28 cellular contexts compared by ENCODE assay signal in genomic region chr18:63240541-63241316, GRCh38.
DNase-seq lines count a peak whose midpoint lies in the region; ATAC-seq, FAIRE-seq and TF ChIP-seq lines count a peak whose summit lies in the region.
"Had no signal": no experiment of that assay in that cellular context is flagged by ENCODE, and none has a peak within 500 bp of the region (broad histone marks: within the 10 kb centered on the region; RNA-seq: fewer than 3 reads in every experiment).

No MANE protein-coding gene starts in this region.

- H3K9me3 ChIP-seq in GM12878 (replicated peaks; ENCODE audit: control insufficient read depth, insufficient read depth, low read length) (peaks cover 16% of the 10 kb centered on the region; the same call in 2 of the 3 replicates), tibial nerve (no peaks in the 10 kb centered on the region), kidney (ENCODE audit: control insufficient read depth in 1 of 2, low read length in 2 of 2) (no peaks in the 10 kb centered on the region)
- H3K9me3 ChIP-seq: body of pancreas, SK-N-SH, thoracic aorta had no signal

- peaks cover 16% of the 10 kb centered on the region for H3K79me2 ChIP-seq in GM12878 (ENCODE audit: control insufficient read depth, insufficient read depth, low read length)

- peaks cover 4 to 5% of the 10 kb centered on the region in 2 donors for H3K9me3 Mint-ChIP-seq in activated T-cell treated with anti-CD3 and anti-CD28 coated beads, Interleukin-2, amount 50 U/mL, for 72 hours
- H3K9me3 Mint-ChIP-seq in activated T-cell treated with anti-CD3 and anti-CD28 coated beads, Interleukin-2, amount 50 U/mL, for 24 hours, result peaks cover 18% of the 10 kb centered on the region
- no peaks in the 10 kb centered on the region for H3K9me3 Mint-ChIP-seq in mesothelial cell of epicardium
- H3K9me3 Mint-ChIP-seq: activated T-cell treated with anti-CD3 and anti-CD28 coated beads, Interleukin-2, amount 50 U/mL, for 4 hours; GM23338; HFFc6 had no signal

- H3K36me3 ChIP-seq in GM12878 (ENCODE audit: control insufficient read depth in 2 of 2, insufficient read depth in 2 of 2, low read length in 1 of 2) (peaks cover 3 to 25% of the 10 kb centered on the region in 2 experiments), tibial nerve (no peaks in the 10 kb centered on the region), kidney (ENCODE audit: control insufficient read depth in 1 of 2, insufficient read depth in 2 of 2, low read length in 2 of 2) (no peaks in the 10 kb centered on the region)
- H3K36me3 ChIP-seq: thoracic aorta had no signal

- DNase-seq in activated T-cell treated with anti-CD3 and anti-CD28 coated beads, Interleukin-2, amount 50 U/mL, for 72 hours, result no peak
- no peak for DNase-seq in activated T-cell treated with anti-CD3 and anti-CD28 coated beads, Interleukin-2, amount 50 U/mL, for 24 hours
- no peak for DNase-seq in GM12878 (ENCODE audit: low read depth, low spot score)
- DNase-seq in mesothelial cell of epicardium (ENCODE audit: low spot score in 2 of 2, unreplicated experiment in 2 of 2), result no peak
- DNase-seq in tibial nerve (ENCODE audit: low spot score in 2 of 2), result no peak
- DNase-seq in kidney, result no peak
- no peak for DNase-seq in HUDEP-2 (lab: John Stamatoyannopoulos, UW; ENCODE audit: unreplicated experiment in 76 of 76)
- no peak for DNase-seq in stimulated activated naive CD4-positive, alpha-beta T cell (lab: John Stamatoyannopoulos, UW)
- DNase-seq: activated CD4-positive, alpha-beta T cell treated with anti-CD3 and anti-CD28 coated beads for 48 hours; activated naive CD4-positive, alpha-beta T cell treated with anti-CD3 and anti-CD28 coated beads, Interleukin-2, amount 50 U/mL, for 16 hours; activated T-cell treated with anti-CD3 and anti-CD28 coated beads, Interleukin-2, amount 50 U/mL, for 4 hours; body of pancreas; CD8-positive, alpha-beta memory T cell; DMS53; HFFc6; NCI-H2081; NCI-H226; OCI-M1; SK-N-SH; stimulated activated CD4-positive, alpha-beta T cell treated with anti-CD3 and anti-CD28 coated beads, Interleukin-2, amount 100 ng/mL, for 24 hours had no signal

- RAD21 ChIA-PET in GM12878 (lab: Charles Lee; ENCODE audit: unreplicated experiment), result interaction anchor here (1.0 kb wide), 1 partner anchor 77 kb away, joined by 3 read pairs; no protein-coding TSS in a partner anchor

- TF ChIP-seq CTCF in GM12878 (IDR thresholded peaks at IDR 0.05 in 2 of 3, conservative IDR thresholded peaks at IDR 0.05 in 1 of 3; ENCODE audit: control insufficient read depth in 2 of 3, extremely low read depth in 1 of 3, insufficient read depth in 1 of 3, low read depth in 3 of 3, low read length in 3 of 3) (no peak), mesothelial cell of epicardium (IDR thresholded peaks at IDR 0.05; ENCODE audit: unreplicated experiment) (no peak), tibial nerve (IDR thresholded peaks at IDR 0.05) (no peak), kidney (IDR thresholded peaks at IDR 0.05; ENCODE audit: borderline replicate concordance, extremely low read depth, insufficient read depth) (no peak)

- H3K4me1 Mint-ChIP-seq in activated T-cell treated with anti-CD3 and anti-CD28 coated beads, Interleukin-2, amount 50 U/mL, for 72 hours (ENCODE audit: low read depth), result peaks cover 56% of the 10 kb centered on the region
- H3K4me1 Mint-ChIP-seq in activated T-cell treated with anti-CD3 and anti-CD28 coated beads, Interleukin-2, amount 50 U/mL, for 24 hours (ENCODE audit: low read depth), result peaks cover 73% of the 10 kb centered on the region
- peaks cover 31% of the 10 kb centered on the region for H3K4me1 Mint-ChIP-seq in mesothelial cell of epicardium

- TF ChIP-seq EP300 in GM12878 (IDR thresholded peaks at IDR 0.05; ENCODE audit: borderline replicate concordance in 1 of 2, control insufficient read depth in 1 of 2, low read depth in 2 of 2, low read length in 2 of 2) (no peak), tibial nerve (IDR thresholded peaks at IDR 0.05) (peak in 1 of 2 donors; percentile 24)

- CTCF ChIA-PET in GM12878 (lab: Yijun Ruan, JAX), result interaction anchor here (0.5 kb wide), 1 partner anchor 82 kb away, joined by 3 read pairs; no protein-coding TSS in a partner anchor

- H3K9ac ChIP-seq in GM12878 (ENCODE audit: control insufficient read depth, insufficient read depth, low read length), result no peak overlapping the region
- H3K9ac ChIP-seq in kidney (ENCODE audit: low read length in 2 of 2), result no peak overlapping the region
- H3K9ac ChIP-seq: SK-N-SH had no signal

- no peaks in the 10 kb centered on the region for H3K27me3 ChIP-seq in GM12878 (replicated peaks in 1 of 2; ENCODE audit: control insufficient read depth in 2 of 2, insufficient read depth in 2 of 2, low read length in 1 of 2)
- no peaks in the 10 kb centered on the region for H3K27me3 ChIP-seq in tibial nerve
- H3K27me3 ChIP-seq: body of pancreas had no signal

- no TSS peak for BruUV-seq in GM12878 (replicated peaks; lab: Mats Ljungman, UMichigan)

- POLR2A ChIA-PET in GM12878 (lab: Charles Lee), result interaction anchor here (0.6 kb wide), 1 partner anchor 27 kb away, joined by 3 read pairs; no protein-coding TSS in a partner anchor

- H2AFZ ChIP-seq in GM12878 (ENCODE audit: control insufficient read depth, low read depth, low read length), result no peak overlapping the region
- H2AFZ ChIP-seq: GM23338 had no signal

- intact Hi-C loops in GM12878 (cut with micrococcal nuclease; ENCODE audit: unreplicated experiment), result no loop called here
- intact Hi-C loops in kidney (cut with DNase I), result no loop called here

- H3K4me1 ChIP-seq in GM12878 (ENCODE audit: control insufficient read depth, insufficient read depth, low read length) (no peaks in the 10 kb centered on the region), tibial nerve (peaks cover 0 to 83% (median 43%) of the 10 kb centered on the region in 4 donors), kidney (ENCODE audit: control insufficient read depth in 1 of 2, insufficient read depth in 1 of 2, low read depth in 1 of 2, low read length in 2 of 2) (peaks cover 22 to 46% of the 10 kb centered on the region in 2 donors)

- H3K4me2 ChIP-seq in GM12878 (ENCODE audit: control insufficient read depth, insufficient read depth), result no peak overlapping the region
- H3K4me2 ChIP-seq: GM23338, SK-N-SH had no signal

- H3K4me3 ChIP-seq in GM12878 (no peak overlapping the region), tibial nerve (no peak overlapping the region), kidney (ENCODE audit: low read length in 2 of 2) (peak overlapping the region in 1 of 2 donors; percentile 2)
- H3K4me3 ChIP-seq: body of pancreas, GM23338, lung, thoracic aorta had no signal

- FAIRE-seq in GM12878 (lab: Jason Lieb, UNC) (no peak), kidney (lab: Jason Lieb, UNC) (no peak)
- FAIRE-seq: G401.6, small intestine had no signal

- H3K27ac Mint-ChIP-seq in activated T-cell treated with anti-CD3 and anti-CD28 coated beads, Interleukin-2, amount 50 U/mL, for 72 hours, result peak overlapping the region; percentile 76
- no peak overlapping the region for H3K27ac Mint-ChIP-seq in activated T-cell treated with anti-CD3 and anti-CD28 coated beads, Interleukin-2, amount 50 U/mL, for 24 hours
- peak overlapping the region; percentile 73 for H3K27ac Mint-ChIP-seq in mesothelial cell of epicardium
- H3K27ac Mint-ChIP-seq: GM23338; HFFc6; T-helper 2 cell treated with Interferon-gamma antibody and Interleukin-4, amounts not matched to agents 5 μg/mL and 100 μg/mL, for 36 hours had no signal

- ATAC-seq in activated T-cell treated with anti-CD3 and anti-CD28 coated beads, Interleukin-2, amount 50 U/mL, for 72 hours (replicated peaks in 1 of 2), result no peak
- ATAC-seq in GM12878, result no peak
- ATAC-seq: activated T-cell treated with anti-CD3 and anti-CD28 coated beads, Interleukin-2, amount 50 U/mL, for 4 hours; body of pancreas; GM23338 had no signal

- SMC1A ChIA-PET in GM12878 (lab: Charles Lee; ENCODE audit: uncharacterized antibody, unreplicated experiment), result interaction anchor here (1.1 to 2.7 kb wide), 3 partner anchors 13 to 29 kb away, joined by 3 to 9 read pairs (median 5); no protein-coding TSS in a partner anchor

- no peak for TF ChIP-seq RAD21 in GM12878 (IDR thresholded peaks at IDR 0.05; ENCODE audit: insufficient read depth, low read depth, low read length)

- no peak for TF ChIP-seq POLR2A in GM12878 (IDR thresholded peaks at IDR 0.05; ENCODE audit: low read depth, low read length)
- TF ChIP-seq POLR2A in tibial nerve (IDR thresholded peaks at IDR 0.05), result no peak

- no peaks in the 10 kb centered on the region for H3K27me3 Mint-ChIP-seq in activated T-cell treated with anti-CD3 and anti-CD28 coated beads, Interleukin-2, amount 50 U/mL, for 72 hours (ENCODE audit: low read depth)
- H3K27me3 Mint-ChIP-seq in activated T-cell treated with anti-CD3 and anti-CD28 coated beads, Interleukin-2, amount 50 U/mL, for 24 hours, result no peaks in the 10 kb centered on the region
- H3K27me3 Mint-ChIP-seq in mesothelial cell of epicardium (ENCODE audit: low read depth), result no peaks in the 10 kb centered on the region

- in situ Hi-C loops in GM12878 (cut with MboI), result no loop called here

- H3K36me3 Mint-ChIP-seq in activated T-cell treated with anti-CD3 and anti-CD28 coated beads, Interleukin-2, amount 50 U/mL, for 72 hours (ENCODE audit: insufficient read depth in 2 of 2), result peaks cover 18 to 50% of the 10 kb centered on the region in 2 donors
- H3K36me3 Mint-ChIP-seq in activated T-cell treated with anti-CD3 and anti-CD28 coated beads, Interleukin-2, amount 50 U/mL, for 24 hours (ENCODE audit: low read depth), result peaks cover 86% of the 10 kb centered on the region
- no peaks in the 10 kb centered on the region for H3K36me3 Mint-ChIP-seq in mesothelial cell of epicardium

- WGBS in GM12878 (ENCODE audit: insufficient coverage, insufficient replicate concordance, low lambda C conversion rate, missing lambda C conversion rate), result 76% methylated on average over 8 of the region's 8 CpGs
- WGBS in tibial nerve, 2 donors, result 76 to 78% methylated on average over 8 of the region's 8 CpGs

- H4K20me1 ChIP-seq in GM12878 (ENCODE audit: control insufficient read depth, insufficient read depth), result 0 out of 2 replicates have a peak, but pooled peaks cover 3% of the 10 kb centered on the region

- H3K27ac ChIP-seq in GM12878 (ENCODE audit: control insufficient read depth, insufficient read depth), result no peak overlapping the region
- peak overlapping the region in 3 of 4 donors; percentile 48 to 96 (median 95) for H3K27ac ChIP-seq in tibial nerve
- no peak overlapping the region for H3K27ac ChIP-seq in kidney (ENCODE audit: low read depth in 2 of 2, low read length in 2 of 2)
- H3K27ac ChIP-seq: 22Rv1, epithelial cell of prostate, thoracic aorta had no signal

- H3K4me3 Mint-ChIP-seq in activated T-cell treated with anti-CD3 and anti-CD28 coated beads, Interleukin-2, amount 50 U/mL, for 72 hours, result no peak overlapping the region
- H3K4me3 Mint-ChIP-seq in activated T-cell treated with anti-CD3 and anti-CD28 coated beads, Interleukin-2, amount 50 U/mL, for 24 hours, result no peak overlapping the region
- no peak overlapping the region for H3K4me3 Mint-ChIP-seq in mesothelial cell of epicardium
- H3K4me3 Mint-ChIP-seq: activated T-cell treated with anti-CD3 and anti-CD28 coated beads, Interleukin-2, amount 50 U/mL, for 4 hours; CD8-positive, alpha-beta memory T cell; GM23338; HFFc6; T-helper 2 cell treated with Interferon-gamma antibody and Interleukin-4, amounts not matched to agents 5 μg/mL and 100 μg/mL, for 36 hours had no signal

Comparison
In these comparisons a context has a peak if more than half of its experiments do, and no peak if none do; other contexts are left out.
1. H3K27ac ChIP-seq: peak in tibial nerve (3 of 4); none in GM12878 (single experiment) and kidney (0 of 2).